In the genomic region with DNA sequence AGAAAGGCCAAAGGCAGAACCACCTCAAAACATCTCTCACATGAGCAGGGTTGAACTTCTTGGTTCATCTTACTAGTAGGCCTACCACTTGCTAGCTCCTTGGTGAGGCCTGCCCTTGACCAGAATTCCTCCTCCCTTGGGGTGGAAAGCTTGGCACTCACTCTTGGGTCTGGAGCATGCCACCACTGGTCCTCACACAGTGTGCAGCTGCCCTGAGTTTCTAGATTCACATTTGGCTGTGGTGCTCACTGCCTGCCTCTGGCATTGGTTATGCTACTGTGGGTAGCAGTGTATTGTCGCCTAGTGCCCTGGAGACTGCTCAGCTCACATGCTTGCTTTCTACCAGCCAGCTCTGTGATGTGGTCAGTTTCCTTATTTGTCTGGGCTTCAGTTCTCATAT, we compare ENCODE assay signal across 11 cellular contexts. TPM values are rescaled to one million over a fixed set of nuclear protein-coding genes. Genes with fewer than 3 reads are reported as not detected.
DNase-seq lines count a peak whose midpoint lies in the region; ATAC-seq and TF ChIP-seq lines count a peak whose summit lies in the region.
"Had no signal": no experiment of that assay in that cellular context is flagged by ENCODE, and none has a peak within 500 bp of the region (broad histone marks: within the 10 kb centered on the region; RNA-seq: fewer than 3 reads in every experiment).

No MANE protein-coding gene starts in this region.

- H3K27ac Mint-ChIP-seq in activated naive CD4-positive, alpha-beta T cell treated with anti-CD3 and anti-CD28 coated beads, Interleukin-2, amount 10 ng/mL, durations not matched to agents 7 days and 5 days: peak overlapping the region; percentile 97
- H3K27ac Mint-ChIP-seq in brain (peak overlapping the region in 3 of 5 experiments; percentile 10 to 85 (median 54)), endodermal cell (no peak overlapping the region)

- H3K9me3 Mint-ChIP-seq in activated naive CD4-positive, alpha-beta T cell treated with anti-CD3 and anti-CD28 coated beads, Interleukin-2, amount 10 ng/mL, durations not matched to agents 7 days and 5 days: peaks cover 10% of the 10 kb centered on the region
- H3K9me3 Mint-ChIP-seq in brain: peaks cover 0 to 10% (median 8%) of the 10 kb centered on the region in 5 experiments
- peaks cover 2% of the 10 kb centered on the region for H3K9me3 Mint-ChIP-seq in endodermal cell

- H3K4me1 ChIP-seq in mucosa of descending colon (ENCODE audit: low read depth) (no peaks in the 10 kb centered on the region), aorta (ENCODE audit: control insufficient read depth in 1 of 2, insufficient read depth in 2 of 2, low read length in 2 of 2) (no peaks in the 10 kb centered on the region), endodermal cell (ENCODE audit: control insufficient read depth, insufficient read depth, low read length) (no peaks in the 10 kb centered on the region)

- H3K4me3 ChIP-seq in mucosa of descending colon (no peak overlapping the region), aorta (ENCODE audit: low read length in 2 of 2) (no peak overlapping the region), endodermal cell (ENCODE audit: low read length) (no peak overlapping the region)

- H3K36me3 Mint-ChIP-seq in activated naive CD4-positive, alpha-beta T cell treated with anti-CD3 and anti-CD28 coated beads, Interleukin-2, amount 10 ng/mL, durations not matched to agents 7 days and 5 days: peaks cover 61% of the 10 kb centered on the region
- H3K36me3 Mint-ChIP-seq in brain: peaks cover 29% of the 10 kb centered on the region
- peaks cover 29% of the 10 kb centered on the region for H3K36me3 Mint-ChIP-seq in endodermal cell (ENCODE audit: low read depth)

- peak; percentile 46 for DNase-seq in activated naive CD4-positive, alpha-beta T cell treated with anti-CD3 and anti-CD28 coated beads, Interleukin-2, amount 10 ng/mL, durations not matched to agents 7 days and 5 days
- no peak for DNase-seq in activated naive CD4-positive, alpha-beta T cell treated with anti-CD3 and anti-CD28 coated beads, Interleukin-2, amount 50 U/mL, for 16 hours
- DNase-seq in mucosa of descending colon: no peak
- DNase-seq in aorta: no peak
- DNase-seq in stimulated activated CD4-positive, alpha-beta T cell treated with anti-CD3 and anti-CD28 coated beads, Interleukin-15, amount 100 ng/mL, for 24 hours: no peak
- no peak for DNase-seq in endodermal cell
- DNase-seq: H9, NCI-H1048 had no signal

- peak overlapping the region; percentile 92 for H3K4me3 Mint-ChIP-seq in activated naive CD4-positive, alpha-beta T cell treated with anti-CD3 and anti-CD28 coated beads, Interleukin-2, amount 10 ng/mL, durations not matched to agents 7 days and 5 days
- no peak overlapping the region for H3K4me3 Mint-ChIP-seq in brain
- no peak overlapping the region for H3K4me3 Mint-ChIP-seq in endodermal cell
- H3K4me3 Mint-ChIP-seq: H9 had no signal

- H3K27me3 Mint-ChIP-seq in activated naive CD4-positive, alpha-beta T cell treated with anti-CD3 and anti-CD28 coated beads, Interleukin-2, amount 10 ng/mL, durations not matched to agents 7 days and 5 days: no peaks in the 10 kb centered on the region
- H3K27me3 Mint-ChIP-seq in brain (no peaks in the 10 kb centered on the region), endodermal cell (ENCODE audit: insufficient read depth) (no peaks in the 10 kb centered on the region)

- CTCF ChIA-PET in activated naive CD4-positive, alpha-beta T cell treated with anti-CD3 and anti-CD28 coated beads, Interleukin-2, amount 10 ng/mL, durations not matched to agents 7 days and 5 days (lab: Charles Lee): interaction anchor here (1.1 to 9.8 kb wide), 10 partner anchors 10 to 262 kb away, joined by 3 to 246 read pairs (median 6); no protein-coding TSS in a partner anchor

- H3K36me3 ChIP-seq in mucosa of descending colon (ENCODE audit: low read depth) (no peaks in the 10 kb centered on the region), aorta (ENCODE audit: control insufficient read depth in 1 of 2, insufficient read depth in 2 of 2, low read length in 1 of 2) (no peaks in the 10 kb centered on the region), endodermal cell (ENCODE audit: control insufficient read depth, insufficient read depth, low read length) (peaks cover 36% of the 10 kb centered on the region)

- H3K27ac ChIP-seq in aorta (ENCODE audit: low read depth in 1 of 2, low read length in 2 of 2): peak overlapping the region in 1 of 2 donors; percentile 13
- no peak overlapping the region for H3K27ac ChIP-seq in endodermal cell (ENCODE audit: low read depth, low read length)
- H3K27ac ChIP-seq: RWPE1 had no signal

- intact Hi-C loops in mucosa of descending colon (cut with DNase I, micrococcal nuclease): loop anchor here in 1 of 2 donors (5.0 kb wide), 1 partner anchor 264 kb away; no protein-coding TSS in a partner anchor
- intact Hi-C loops in aorta (cut with DNase I): no loop called here

- ATAC-seq in mucosa of descending colon (peak; percentile 26), aorta (ENCODE audit: low FRiP score) (peak; percentile 53), GM18867 (IDR thresholded peaks at IDR 0.05; ENCODE audit: unreplicated experiment) (no peak)

- 11 to 16% methylated on average over 1 of the region's 1 CpG for WGBS in aorta, 2 donors
- 97 to 100% methylated on average over 1 of the region's 1 CpG for WGBS in endodermal cell (ENCODE audit: insufficient coverage in 1 of 2, insufficient read length in 1 of 2), 2 experiments

- H3K27me3 ChIP-seq in aorta (ENCODE audit: control insufficient read depth in 1 of 2, insufficient read depth in 2 of 2, low read length in 1 of 2): no peaks in the 10 kb centered on the region
- H3K27me3 ChIP-seq in endodermal cell (ENCODE audit: control insufficient read depth, insufficient read depth, low read length, poor library complexity, severe bottlenecking): no peaks in the 10 kb centered on the region

- peaks cover 67% of the 10 kb centered on the region for H3K4me1 Mint-ChIP-seq in activated naive CD4-positive, alpha-beta T cell treated with anti-CD3 and anti-CD28 coated beads, Interleukin-2, amount 10 ng/mL, durations not matched to agents 7 days and 5 days
- H3K4me1 Mint-ChIP-seq in brain: peaks cover 19% of the 10 kb centered on the region
- H3K4me1 Mint-ChIP-seq in endodermal cell: no peaks in the 10 kb centered on the region
- H3K4me1 Mint-ChIP-seq: H9 had no signal

- H3K9ac ChIP-seq in endodermal cell (ENCODE audit: extremely low read depth, low read length, poor library complexity, severe bottlenecking): no peak overlapping the region

- TF ChIP-seq CTCF in brain (conservative IDR thresholded peaks at IDR 0.05) (no peak), mucosa of descending colon (IDR thresholded peaks at IDR 0.05) (no peak), endodermal cell (conservative IDR thresholded peaks at IDR 0.05) (no peak)

- no peaks in the 10 kb centered on the region for H3K9me3 ChIP-seq in mucosa of descending colon
- H3K9me3 ChIP-seq in aorta (ENCODE audit: control insufficient read depth, low read length): no peaks in the 10 kb centered on the region
- peaks cover 12% of the 10 kb centered on the region for H3K9me3 ChIP-seq in endodermal cell (ENCODE audit: control insufficient read depth, low read length)

RNA-seq across cellular contexts. Expression of a gene that starts 23.7 kb away (rescaled TPM):
- polyA plus RNA-seq in brain (ENCODE audit: insufficient read depth, low read depth, low replicate concordance) (3.7 TPM), aorta (1 to 10 TPM; 2.4 to 3.8 TPM)
- total RNA-seq in mucosa of descending colon (10 to 100 TPM; 21.5 to 35.2 (median 28.4) TPM), aorta (10 to 100 TPM in 1 of 2 donors, 1 to 10 TPM in 1; 7.4 to 10.3 TPM), endodermal cell (10 to 100 TPM; 16.1 to 22.4 TPM)
- polyA plus RNA-seq in endodermal cell (2013, experiment 1 of 2): 13.1 TPM
- 14.6 TPM for polyA plus RNA-seq in endodermal cell (2013, experiment 2 of 2)

RNA-seq across cellular contexts. Expression of a gene that starts 23.9 kb away (rescaled TPM):
- polyA plus RNA-seq in brain (ENCODE audit: insufficient read depth, low read depth, low replicate concordance) (5.8 TPM), aorta (10 to 100 TPM; 14.0 to 49.6 TPM)
- total RNA-seq in mucosa of descending colon (10 to 100 TPM; 20.0 to 26.4 (median 21.0) TPM), aorta (10 to 100 TPM; 19.7 to 31.0 TPM), endodermal cell (10 to 100 TPM; 34.5 to 36.4 TPM)
- 35.0 TPM for polyA plus RNA-seq in endodermal cell (2013, experiment 1 of 2)
- polyA plus RNA-seq in endodermal cell (2013, experiment 2 of 2): 35.4 TPM
